ENCODE assay signal across 24 cellular contexts in the genomic region with DNA sequence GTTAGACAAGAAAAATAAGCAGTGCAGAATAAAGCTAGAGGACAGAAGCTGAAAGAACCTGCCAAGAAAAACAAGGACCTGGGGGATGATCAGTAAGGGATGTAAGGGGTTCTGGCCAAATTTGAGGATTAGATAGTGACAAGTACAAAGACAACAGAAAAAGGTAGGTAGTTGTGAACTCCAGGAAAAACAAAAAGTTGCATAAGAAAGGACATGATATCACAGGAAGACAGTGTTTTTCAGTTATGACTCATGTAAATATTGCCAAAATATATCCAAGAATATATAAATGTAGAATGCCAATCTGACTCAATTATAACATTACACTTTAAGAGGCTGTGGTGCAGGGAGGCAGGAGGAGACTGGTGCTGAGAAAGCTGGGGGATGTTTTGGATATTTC.
DNase-seq lines count a peak whose midpoint lies in the region; ATAC-seq, FAIRE-seq and TF ChIP-seq lines count a peak whose summit lies in the region.
"Had no signal": no experiment of that assay in that cellular context is flagged by ENCODE, and none has a peak within 500 bp of the region (broad histone marks: within the 10 kb centered on the region; RNA-seq: fewer than 3 reads in every experiment).

No MANE protein-coding gene starts in this region.

- H3K79me1 ChIP-seq in IMR-90 (ENCODE audit: low read depth in 1 of 2, low read length in 2 of 2) = no peaks in the 10 kb centered on the region

- no peaks in the 10 kb centered on the region for H3F3A ChIP-seq in SK-N-SH (replicated peaks; ENCODE audit: insufficient read depth)

- H3K36me3 ChIP-seq in ACC112 (ENCODE audit: insufficient read depth, low read length) = no peaks in the 10 kb centered on the region
- H3K36me3 ChIP-seq in IMR-90 (ENCODE audit: control insufficient read depth, insufficient read depth, low read length) = no peaks in the 10 kb centered on the region
- no peaks in the 10 kb centered on the region for H3K36me3 ChIP-seq in SK-N-SH (replicated peaks in 1 of 2; ENCODE audit: control insufficient read depth in 1 of 2, insufficient read depth in 2 of 2, low read length in 1 of 2)
- no peaks in the 10 kb centered on the region for H3K36me3 ChIP-seq in aorta (ENCODE audit: control insufficient read depth in 1 of 2, insufficient read depth in 2 of 2, low read length in 1 of 2)
- H3K36me3 ChIP-seq in small intestine (ENCODE audit: control insufficient read depth in 2 of 2, insufficient read depth in 2 of 2, low read length in 2 of 2) = no peaks in the 10 kb centered on the region

- no peak overlapping the region for H3K23ac ChIP-seq in IMR-90 (ENCODE audit: low read depth, low read length)

- POLR2A ChIA-PET in IMR-90 (lab: Charles Lee; ENCODE audit: unreplicated experiment) = no interaction called here
- POLR2A ChIA-PET in SK-N-SH (lab: Yijun Ruan, JAX) = no interaction called here

- H3K56ac ChIP-seq in IMR-90 (ENCODE audit: extremely low read depth, insufficient read depth, low read length) = no peak overlapping the region

- H2BK15ac ChIP-seq in IMR-90 (ENCODE audit: low read depth, low read length) = no peak overlapping the region

- TF ChIP-seq CTCF in IMR-90 (conservative IDR thresholded peaks at IDR 0.05; ENCODE audit: low read depth, low read length) (no peak), SK-N-SH (IDR thresholded peaks at IDR 0.05) (no peak)

- H3K27me3 ChIP-seq in ACC112 (ENCODE audit: insufficient read depth, low read length) (no peaks in the 10 kb centered on the region), IMR-90 (ENCODE audit: control insufficient read depth, insufficient read depth, low read length) (no peaks in the 10 kb centered on the region), SK-N-SH (ENCODE audit: insufficient read depth) (no peaks in the 10 kb centered on the region), aorta (ENCODE audit: control insufficient read depth in 1 of 2, insufficient read depth in 2 of 2, low read length in 1 of 2) (no peaks in the 10 kb centered on the region), small intestine (ENCODE audit: control insufficient read depth in 2 of 2, insufficient read depth in 2 of 2, low read length in 2 of 2) (no peaks in the 10 kb centered on the region)

- no peak overlapping the region for H4K5ac ChIP-seq in IMR-90 (ENCODE audit: low read depth, low read length)

- DNase-seq in IMR-90 (peak; percentile 31), dermis microvascular lymphatic vessel endothelial cell (ENCODE audit: low read depth in 2 of 2) (peak; percentile 11 to 22), iris pigment epithelial cell (ENCODE audit: low read depth) (peak; percentile 52), SK-N-SH (no peak), aorta (no peak), sciatic nerve (ENCODE audit: low spot score) (no peak), small intestine (no peak)
- DNase-seq: 8988T; AML-193; C1 segment of cervical spinal cord; CD8-positive, alpha-beta T cell; DND-41; GOT3; NCI-H1417; NCI-H1694 treated with DMSO at 0.1 percent for 48 hours; NCI-H2081 treated with DMSO at 0.1 percent for 48 hours; NCI-H2171 treated with DMSO at 0.1 percent for 48 hours; NCI-H446; NCI-H526 treated with DMSO at 0.1 percent for 48 hours; OCI-M1; Right ventricle myocardium superior had no signal

- TF ChIP-seq POLR2A in IMR-90 (IDR thresholded peaks at IDR 0.05; ENCODE audit: low read depth, low read length) = no peak

- BruUV-seq in IMR-90 (replicated peaks; lab: Mats Ljungman, UMichigan) = no TSS peak

- no peak overlapping the region for H3K14ac ChIP-seq in IMR-90 (replicated peaks; ENCODE audit: low read depth, low read length)

- no peak overlapping the region for H3K4me3 ChIP-seq in ACC112 (ENCODE audit: low read depth, low read length)
- H3K4me3 ChIP-seq in IMR-90 (ENCODE audit: insufficient read depth, low read depth, low read length) = no peak overlapping the region
- H3K4me3 ChIP-seq in SK-N-SH (ENCODE audit: low read depth in 2 of 2, low read length in 1 of 2) = no peak overlapping the region
- no peak overlapping the region for H3K4me3 ChIP-seq in aorta (ENCODE audit: low read length in 2 of 2)
- H3K4me3 ChIP-seq in small intestine (ENCODE audit: low read depth in 1 of 2, low read length in 2 of 2) = no peak overlapping the region

- CTCF ChIA-PET in IMR-90 (lab: Yijun Ruan, JAX) = interaction anchor here (0.9 kb wide), 1 partner anchor 29 kb away, joined by 3 read pairs; no protein-coding TSS in a partner anchor
- CTCF ChIA-PET in SK-N-SH (lab: Yijun Ruan, JAX) = interaction anchor here (0.9 kb wide), 1 partner anchor 9 kb away, joined by 3 read pairs; no protein-coding TSS in a partner anchor

- intact Hi-C loops in IMR-90 (cut with micrococcal nuclease) = no loop called here
- intact Hi-C loops in aorta (cut with DNase I) = no loop called here
- intact Hi-C loops in sciatic nerve (cut with DNase I) = no loop called here

- H3K79me2 ChIP-seq in ACC112 (ENCODE audit: control insufficient read depth, insufficient read depth, low read length, unreplicated experiment) = no peaks in the 10 kb centered on the region
- H3K79me2 ChIP-seq in SK-N-SH (ENCODE audit: insufficient read depth) = no peaks in the 10 kb centered on the region

- H4K8ac ChIP-seq in IMR-90 (ENCODE audit: low read depth in 2 of 2, low read length in 2 of 2) = no peak overlapping the region

- H3K27ac ChIP-seq in ACC112 (ENCODE audit: low read depth, low read length) (peak overlapping the region; percentile 44), IMR-90 (ENCODE audit: insufficient read depth, low read length) (no peak overlapping the region), SK-N-SH (ENCODE audit: low read depth in 2 of 2, low read length in 1 of 2) (no peak overlapping the region), aorta (ENCODE audit: low read depth in 1 of 2, low read length in 2 of 2) (no peak overlapping the region), small intestine (ENCODE audit: low read depth in 1 of 2, low read length in 1 of 2) (no peak overlapping the region)

- no peak for ATAC-seq in IMR-90 (ENCODE audit: low read depth)
- no peak for ATAC-seq in aorta (ENCODE audit: low FRiP score)
- ATAC-seq in sciatic nerve = no peak
- ATAC-seq: CD8-positive, alpha-beta T cell had no signal

- no peak for TF ChIP-seq RAD21 in IMR-90 (IDR thresholded peaks at IDR 0.05; ENCODE audit: low read length)
- TF ChIP-seq RAD21 in SK-N-SH (IDR thresholded peaks at IDR 0.05; ENCODE audit: low read length) = no peak

- no peak overlapping the region for H2BK120ac ChIP-seq in IMR-90 (ENCODE audit: low read depth, low read length)

- H2AK5ac ChIP-seq in IMR-90 (ENCODE audit: low read depth, low read length) = no peak overlapping the region

- H3K9me1 ChIP-seq in IMR-90 (ENCODE audit: insufficient read depth, low read length) = no peaks in the 10 kb centered on the region

- no peak overlapping the region for H2AK9ac ChIP-seq in IMR-90 (replicated peaks; ENCODE audit: low read depth, low read length, poor library complexity)

- no peak overlapping the region for H4K91ac ChIP-seq in IMR-90 (ENCODE audit: insufficient read depth, low read depth, low read length)

- no peak overlapping the region for H3K18ac ChIP-seq in IMR-90 (ENCODE audit: low read depth, low read length)

- no peaks in the 10 kb centered on the region for H3K4me1 ChIP-seq in ACC112 (ENCODE audit: control insufficient read depth, insufficient read depth, low read length, unreplicated experiment)
- peaks cover 2% of the 10 kb centered on the region for H3K4me1 ChIP-seq in IMR-90 (ENCODE audit: control insufficient read depth, insufficient read depth, low read length)
- H3K4me1 ChIP-seq in SK-N-SH (ENCODE audit: control insufficient read depth in 1 of 2, insufficient read depth in 2 of 2, low read depth in 1 of 2, low read length in 1 of 2) = no peaks in the 10 kb centered on the region
- H3K4me1 ChIP-seq in aorta (ENCODE audit: control insufficient read depth in 1 of 2, insufficient read depth in 2 of 2, low read length in 2 of 2) = no peaks in the 10 kb centered on the region
- H3K4me1 ChIP-seq in small intestine (ENCODE audit: control insufficient read depth in 2 of 2, insufficient read depth in 1 of 2, low read depth in 1 of 2, low read length in 1 of 2) = no peaks in the 10 kb centered on the region

- no peak overlapping the region for H3K4me2 ChIP-seq in IMR-90 (ENCODE audit: low read depth, low read length)
- H3K4me2 ChIP-seq in SK-N-SH = no peak overlapping the region

- no peaks in the 10 kb centered on the region for H4K20me1 ChIP-seq in IMR-90 (ENCODE audit: insufficient read depth, low read length)
- no peaks in the 10 kb centered on the region for H4K20me1 ChIP-seq in SK-N-SH (ENCODE audit: insufficient read depth)

- TF ChIP-seq EP300 in SK-N-SH (IDR thresholded peaks at IDR 0.05; ENCODE audit: borderline replicate concordance in 1 of 2, low read depth in 1 of 2, low read length in 1 of 2) = no peak

- no peak overlapping the region for H2AFZ ChIP-seq in ACC112 (ENCODE audit: low read length, unreplicated experiment)
- H2AFZ ChIP-seq in IMR-90 (replicated peaks; ENCODE audit: low read length, poor library complexity) = no peak overlapping the region
- H2AFZ ChIP-seq in SK-N-SH (ENCODE audit: low read depth) = no peak overlapping the region

- no peak for FAIRE-seq in small intestine (lab: Jason Lieb, UNC)
- FAIRE-seq: G401.6, GM12892 had no signal

- H2BK20ac ChIP-seq in IMR-90 (ENCODE audit: low read depth, low read length) = no peak overlapping the region

- H2BK5ac ChIP-seq in IMR-90 (ENCODE audit: low read depth, low read length, poor library complexity, severe bottlenecking) = no peak overlapping the region

- dilution Hi-C loops in IMR-90 (cut with HindIII; ENCODE audit: low sequenced_read_pairs, unreplicated experiment) = no loop called here

- no peak overlapping the region for H3K4ac ChIP-seq in IMR-90 (ENCODE audit: low read depth, low read length)

- in situ Hi-C loops in IMR-90 (cut with MboI; ENCODE audit: low sequenced_read_pairs) = no loop called here

- no peaks in the 10 kb centered on the region for H3K9me2 ChIP-seq in SK-N-SH

- H3K9me3 ChIP-seq in IMR-90 (ENCODE audit: control insufficient read depth, insufficient read depth, low read length) (peaks cover 3% of the 10 kb centered on the region; the same call in 1 of the 2 replicates), SK-N-SH (no peaks in the 10 kb centered on the region), aorta (ENCODE audit: control insufficient read depth, low read length) (no peaks in the 10 kb centered on the region), small intestine (ENCODE audit: control insufficient read depth, low read depth) (no peaks in the 10 kb centered on the region)

- H3K9ac ChIP-seq in IMR-90 (ENCODE audit: low read depth, low read length) (no peak overlapping the region), SK-N-SH (no peak overlapping the region)

TF ChIP-seq in IMR-90, 13 proteins besides CTCF, POLR2A, EP300 and RAD21 (continues in another document):
- TF ChIP-seq CEBPB (IDR thresholded peaks at IDR 0.05; ENCODE audit: low read depth, low read length) = peak; percentile 56; the same call in 1 of the 2 replicates
- no peak for TF ChIP-seq CHD1 (IDR thresholded peaks at IDR 0.05; ENCODE audit: low read depth, low read length)

TF ChIP-seq in SK-N-SH, 30 proteins besides CTCF, POLR2A, EP300 and RAD21 (continues in another document):
- TF ChIP-seq EZH2phosphoT487 (IDR thresholded peaks at IDR 0.05; ENCODE audit: borderline replicate concordance, low read depth) (no peak), FOSL2 (IDR thresholded peaks at IDR 0.05; ENCODE audit: borderline replicate concordance, low read depth) (no peak)

Comparison
In these comparisons a context has a peak if more than half of its experiments do, and no peak if none do; other contexts are left out.
1. DNase-seq: peak in IMR-90 (single experiment), dermis microvascular lymphatic vessel endothelial cell (2 of 2) and iris pigment epithelial cell (single experiment); none in SK-N-SH (single experiment), aorta (0 of 2), sciatic nerve (single experiment) and small intestine (single experiment).